In genomic region chr3:186536883-186537553, GRCh38 we compare ENCODE assay signal across 16 cellular contexts. TPM values are rescaled to one million over a fixed set of nuclear protein-coding genes. Genes with fewer than 3 reads are reported as not detected.
DNase-seq lines count a peak whose midpoint lies in the region; ATAC-seq and TF ChIP-seq lines count a peak whose summit lies in the region.
"Had no signal": no experiment of that assay in that cellular context is flagged by ENCODE, and none has a peak within 500 bp of the region (broad histone marks: within the 10 kb centered on the region; RNA-seq: fewer than 3 reads in every experiment).

No MANE protein-coding gene starts in this region.

- BruUV-seq in PC-3 (replicated peaks; lab: Mats Ljungman, UMichigan): no TSS peak

- H3K27me3 ChIP-seq in left ventricle myocardium inferior (ENCODE audit: low read depth) (no peaks in the 10 kb centered on the region), PC-3 (ENCODE audit: low read length) (no peaks in the 10 kb centered on the region)
- H3K27me3 ChIP-seq: BLaER1 had no signal

- peaks cover 20% of the 10 kb centered on the region for H3K4me1 ChIP-seq in left ventricle myocardium inferior
- H3K4me1 ChIP-seq in PC-3 (ENCODE audit: insufficient read depth, low read length): peaks cover 21% of the 10 kb centered on the region

- no peaks in the 10 kb centered on the region for H3K9me2 ChIP-seq in PC-3 (replicated peaks; ENCODE audit: low read length)

- no peaks in the 10 kb centered on the region for H3K79me2 ChIP-seq in PC-3 (ENCODE audit: low read length)

- peaks cover 18% of the 10 kb centered on the region for H3K4me1 Mint-ChIP-seq in chondrocyte (ENCODE audit: low read depth)

- no peak for TF ChIP-seq CTCF in left ventricle myocardium inferior (IDR thresholded peaks at IDR 0.05; ENCODE audit: borderline replicate concordance)
- TF ChIP-seq CTCF in PC-3 (conservative IDR thresholded peaks at IDR 0.05; ENCODE audit: low read depth, low read length): no peak
- TF ChIP-seq CTCF in chondrocyte (IDR thresholded peaks at IDR 0.05): no peak

- POLR2A ChIA-PET in PC-3 (lab: Charles Lee; ENCODE audit: unreplicated experiment): interaction anchor here (0.6 kb wide), 2 partner anchors 308 to 555 kb away, joined by 3 read pairs; no protein-coding TSS in a partner anchor

- DNase-seq in left ventricle myocardium superior (no peak), left ventricle myocardium inferior (no peak), PC-3 (peak; percentile 6), chondrocyte (ENCODE audit: low spot score) (no peak), stromal cell of bone marrow (ENCODE audit: low read depth) (peak; percentile 35), NCI-H187 treated with DMSO at 0.1 percent for 48 hours (lab: John Stamatoyannopoulos, UW) (no peak), NCI-H226 (no peak), activated gamma-delta T cell treated with Interleukin-2 at 50 U/mL for 16 hours (no peak)
- DNase-seq: hippocampal formation; stimulated activated CD4-positive, alpha-beta T cell treated with anti-CD3 and anti-CD28 coated beads, Interleukin-2, amount 100 ng/mL, for 24 hours had no signal

- H3K27me3 Mint-ChIP-seq in chondrocyte (ENCODE audit: low read depth): no peaks in the 10 kb centered on the region
- H3K27me3 Mint-ChIP-seq: brain had no signal

- no peak overlapping the region for H2AFZ ChIP-seq in PC-3 (ENCODE audit: low read length)

- H3K9me3 ChIP-seq in left ventricle myocardium inferior (replicated peaks) (no peaks in the 10 kb centered on the region), PC-3 (ENCODE audit: low read length) (no peaks in the 10 kb centered on the region)
- H3K9me3 ChIP-seq: BLaER1 had no signal

- no peaks in the 10 kb centered on the region for H3K9me3 Mint-ChIP-seq in chondrocyte (ENCODE audit: low read depth)
- H3K9me3 Mint-ChIP-seq: stimulated activated effector memory CD8-positive, alpha-beta T cell treated with anti-CD3 and anti-CD28 coated beads, Interleukin-12 subunit alpha, Interleukin-12 subunit beta, amount 100 ng/mL, for 72 hours; T-helper 1 cell treated with Interleukin-12 subunit alpha and Interleukin-12 subunit beta and Interleukin-4 antibody, amounts not matched to agents 30 μg/mL and 1 μg/mL, for 36 hours had no signal

- no peak overlapping the region for H3K4me2 ChIP-seq in PC-3 (ENCODE audit: low read length)
- H3K4me2 ChIP-seq: BLaER1, KMS-11 had no signal

- no peaks in the 10 kb centered on the region for H3K36me3 Mint-ChIP-seq in chondrocyte (ENCODE audit: low read depth)
- H3K36me3 Mint-ChIP-seq: brain; stimulated activated effector memory CD8-positive, alpha-beta T cell treated with anti-CD3 and anti-CD28 coated beads, Interleukin-12 subunit alpha, Interleukin-12 subunit beta, amount 100 ng/mL, for 72 hours had no signal

- peak overlapping the region; percentile 60 for H3K27ac Mint-ChIP-seq in chondrocyte (ENCODE audit: unreplicated experiment)
- H3K27ac Mint-ChIP-seq: brain; stimulated activated effector memory CD8-positive, alpha-beta T cell treated with anti-CD3 and anti-CD28 coated beads, Interleukin-12 subunit alpha, Interleukin-12 subunit beta, amount 100 ng/mL, for 72 hours; T-helper 1 cell treated with Interleukin-12 subunit alpha and Interleukin-12 subunit beta and Interleukin-4 antibody, amounts not matched to agents 30 μg/mL and 1 μg/mL, for 36 hours had no signal

- ATAC-seq in left ventricle myocardium superior (peak; percentile 50), PC-3 (no peak)
- ATAC-seq: stimulated activated effector memory CD8-positive, alpha-beta T cell treated with anti-CD3 and anti-CD28 coated beads, Interleukin-12 subunit alpha, Interleukin-12 subunit beta, amount 100 ng/mL, for 72 hours had no signal

- no peak overlapping the region for H3K4me3 Mint-ChIP-seq in chondrocyte (ENCODE audit: unreplicated experiment)
- H3K4me3 Mint-ChIP-seq: brain; stimulated activated effector memory CD8-positive, alpha-beta T cell treated with anti-CD3 and anti-CD28 coated beads, Interleukin-12 subunit alpha, Interleukin-12 subunit beta, amount 100 ng/mL, for 72 hours; T-helper 1 cell treated with Interleukin-12 subunit alpha and Interleukin-12 subunit beta and Interleukin-4 antibody, amounts not matched to agents 30 μg/mL and 1 μg/mL, for 36 hours had no signal

- H4K20me1 ChIP-seq in PC-3 (ENCODE audit: low read length): no peaks in the 10 kb centered on the region
- H4K20me1 ChIP-seq: BLaER1 had no signal

- H3K9ac ChIP-seq in PC-3 (ENCODE audit: low read length): no peak overlapping the region
- H3K9ac ChIP-seq: BLaER1, KMS-11 had no signal

- H3K4me3 ChIP-seq in left ventricle myocardium inferior (no peak overlapping the region), PC-3 (ENCODE audit: low read length) (no peak overlapping the region)
- H3K4me3 ChIP-seq: BLaER1 had no signal

- H3F3A ChIP-seq in PC-3 (ENCODE audit: low read length, unreplicated experiment): peaks cover 3% of the 10 kb centered on the region

- CTCF ChIA-PET in PC-3 (lab: Charles Lee): no interaction called here

- H3K27ac ChIP-seq in left ventricle myocardium inferior (replicated peaks): no peak overlapping the region
- no peak overlapping the region for H3K27ac ChIP-seq in PC-3 (ENCODE audit: low read length)
- H3K27ac ChIP-seq: BLaER1, epithelial cell of prostate, KMS-11 had no signal

- H3K36me3 ChIP-seq in left ventricle myocardium inferior (no peaks in the 10 kb centered on the region), PC-3 (ENCODE audit: low read depth, low read length) (no peaks in the 10 kb centered on the region)

- intact Hi-C loops in left ventricle myocardium superior (cut with micrococcal nuclease): no loop called here
- intact Hi-C loops in left ventricle myocardium inferior (cut with micrococcal nuclease): no loop called here
- intact Hi-C loops in PC-3 (cut with micrococcal nuclease): no loop called here

RNA-seq across cellular contexts. Expression of gene CRYGS, which starts 7.2 kb away (rescaled TPM):
- 0.55 TPM for total RNA-seq in left ventricle myocardium superior
- 1.6 TPM for total RNA-seq in left ventricle myocardium inferior
- total RNA-seq in PC-3 (2014; rRNA removed): 3.4 and 4.4 TPM in 2 replicates
- total RNA-seq in chondrocyte: 1.7 to 3.1 TPM (median 2.8 TPM) in 3 replicates

RNA-seq across cellular contexts. Expression of gene TBCCD1, which starts 30.1 kb away (rescaled TPM):
- 7.1 TPM for total RNA-seq in left ventricle myocardium superior
- total RNA-seq in left ventricle myocardium inferior: 6.2 TPM
- total RNA-seq in PC-3 (2014; rRNA removed): 16.6 and 17.0 TPM in 2 replicates
- 12.8 to 19.6 TPM (median 13.8 TPM) in 3 replicates for total RNA-seq in chondrocyte

RNA-seq across cellular contexts. Expression of gene DNAJB11, which starts 33.5 kb away (rescaled TPM):
- total RNA-seq in left ventricle myocardium superior (23.6 TPM), left ventricle myocardium inferior (24.6 TPM), PC-3 (2014; rRNA removed) (117 and 120 TPM in 2 replicates), chondrocyte (63.6 to 91.1 TPM (median 67.6 TPM) in 3 replicates)

Comparison
In these comparisons a context has a peak if more than half of its experiments do, and no peak if none do; other contexts are left out.
1. DNase-seq: peak in PC-3 (single experiment) and stromal cell of bone marrow (single experiment); none in left ventricle myocardium superior (single experiment), left ventricle myocardium inferior (single experiment), chondrocyte (single experiment), NCI-H187 treated with DMSO at 0.1 percent for 48 hours (single experiment), NCI-H226 (single experiment) and activated gamma-delta T cell treated with Interleukin-2 at 50 U/mL for 16 hours (single experiment).